1 cellular context compared by ENCODE assay signal in genomic region chr12:65881348-65881961, GRCh38.
TF ChIP-seq lines count a peak whose summit lies in the region.

No MANE protein-coding gene starts in this region.

TF ChIP-seq in GM23338, 12 proteins besides CTCF, POLR2A, EP300 and RAD21 (continued from another document):
- TF ChIP-seq ZNF462 (CRISPR knock-in tag; IDR thresholded peaks at IDR 0.05), result no peak
- no peak for TF ChIP-seq REST (IDR thresholded peaks at IDR 0.05; ENCODE audit: unreplicated experiment)
- no peak for TF ChIP-seq JUNB (IDR thresholded peaks at IDR 0.05; ENCODE audit: unreplicated experiment)
- TF ChIP-seq NANOG (IDR thresholded peaks at IDR 0.05; ENCODE audit: borderline replicate concordance), result no peak
- TF ChIP-seq STAT1 (IDR thresholded peaks at IDR 0.05; ENCODE audit: unreplicated experiment), result no peak
- no peak for TF ChIP-seq POLR2AphosphoS5 (IDR thresholded peaks at IDR 0.05; ENCODE audit: low read depth)
- TF ChIP-seq ZNF331 (CRISPR knock-in tag; IDR thresholded peaks at IDR 0.05; ENCODE audit: low read depth), result no peak
- TF ChIP-seq ETS1 (IDR thresholded peaks at IDR 0.05), result no peak
- TF ChIP-seq EZH2phosphoT487 (IDR thresholded peaks at IDR 0.05; ENCODE audit: unreplicated experiment), result no peak
- TF ChIP-seq ZNF114 (CRISPR knock-in tag; IDR thresholded peaks at IDR 0.05), result no peak
